26 cellular contexts compared by ENCODE assay signal in genomic region chr1:205454903-205455335, GRCh38. TPM values are rescaled to one million over a fixed set of nuclear protein-coding genes. Genes with fewer than 3 reads are reported as not detected.
DNase-seq lines count a peak whose midpoint lies in the region; ATAC-seq, FAIRE-seq and TF ChIP-seq lines count a peak whose summit lies in the region.
"Had no signal": no experiment of that assay in that cellular context is flagged by ENCODE, and none has a peak within 500 bp of the region (broad histone marks: within the 10 kb centered on the region; RNA-seq: fewer than 3 reads in every experiment).

No MANE protein-coding gene starts in this region.

- no peak overlapping the region for H3K4me2 ChIP-seq in HepG2 (ENCODE audit: low read depth, low read length)
- H3K4me2 ChIP-seq: BLaER1 had no signal

- H3K27me3 ChIP-seq in HepG2 (ENCODE audit: control insufficient read depth in 1 of 2, insufficient read depth in 2 of 2, low read length in 2 of 2) (peaks cover 0 to 70% of the 10 kb centered on the region in 2 experiments; a peak in 4 of 5 replicates), right lobe of liver (peaks cover 3 to 35% of the 10 kb centered on the region in 2 donors), kidney epithelial cell (ENCODE audit: control insufficient read depth, insufficient read depth, low read length) (peaks cover 60% of the 10 kb centered on the region)

- ATAC-seq in HepG2 (peak; percentile 27; the same call in 2 of the 3 replicates), right lobe of liver (no peak), HG02870 (IDR thresholded peaks at IDR 0.05; ENCODE audit: unreplicated experiment) (no peak)
- ATAC-seq: foreskin keratinocyte, right cardiac atrium, Right ventricle myocardium inferior, T-cell had no signal

- TF ChIP-seq EP300 in HepG2 (IDR thresholded peaks at IDR 0.05; ENCODE audit: low read depth in 2 of 2, low read length in 2 of 2): no peak
- no peak for TF ChIP-seq EP300 in HepG2 (CRISPR knock-in tag; IDR thresholded peaks at IDR 0.05; ENCODE audit: borderline replicate concordance)

- intact Hi-C loops in HepG2 (cut with micrococcal nuclease; ENCODE audit: unreplicated experiment): loop anchor here (2.0 to 10.0 kb wide), 2 partner anchors 58 to 120 kb away; no protein-coding TSS in a partner anchor
- intact Hi-C loops in right lobe of liver (cut with DNase I): no loop called here

- TF ChIP-seq POLR2A in HepG2 (IDR thresholded peaks at IDR 0.05; ENCODE audit: insufficient read depth in 1 of 2, low read depth in 2 of 2, low read length in 2 of 2) (no peak), right lobe of liver (IDR thresholded peaks at IDR 0.05) (no peak)

- H3K27ac Mint-ChIP-seq in chondrocyte (ENCODE audit: unreplicated experiment) (no peak overlapping the region), type B pancreatic cell (no peak overlapping the region)
- H3K27ac Mint-ChIP-seq: T-cell had no signal

- in situ Hi-C loops in HepG2 (cut with HindIII; ENCODE audit: extremely low pct_ligation_motif_present, low pct_unique_long_range_greater_than_20kb): no loop called here

- H3K79me2 ChIP-seq in HepG2 (ENCODE audit: insufficient read depth, low read length): no peaks in the 10 kb centered on the region

- H3K9ac ChIP-seq in HepG2 (ENCODE audit: insufficient read depth, low read depth, low read length): no peak overlapping the region
- H3K9ac ChIP-seq: BLaER1 had no signal

- TF ChIP-seq RAD21 in HepG2 (CRISPR knock-in tag; IDR thresholded peaks at IDR 0.05): no peak

- no peak overlapping the region for H3K4me3 Mint-ChIP-seq in chondrocyte (ENCODE audit: unreplicated experiment)
- H3K4me3 Mint-ChIP-seq in type B pancreatic cell: peak overlapping the region; percentile 72

- CTCF ChIA-PET in HepG2 (lab: Yijun Ruan, JAX; ENCODE audit: low intra/inter-chr PET ratio, low total read pairs): interaction anchor here (0.7 to 1.6 kb wide), 2 partner anchors 32 to 58 kb away, joined by 3 to 8 read pairs; no protein-coding TSS in a partner anchor

- H3K27ac ChIP-seq in HepG2 (ENCODE audit: extremely low read length, insufficient read depth, low read length) (no peak overlapping the region), right lobe of liver (no peak overlapping the region)
- H3K27ac ChIP-seq: ascending aorta, BLaER1, colonic mucosa, foreskin keratinocyte, neutrophil, thyroid gland had no signal

- H3K9me3 Mint-ChIP-seq in chondrocyte (ENCODE audit: low read depth): no peaks in the 10 kb centered on the region
- H3K9me3 Mint-ChIP-seq in type B pancreatic cell: no peaks in the 10 kb centered on the region
- H3K9me3 Mint-ChIP-seq: IgD-negative memory B cell, T-cell had no signal

- BruUV-seq in HepG2 (replicated peaks; lab: Mats Ljungman, UMichigan): no TSS peak

- H3K36me3 Mint-ChIP-seq in chondrocyte (ENCODE audit: low read depth): no peaks in the 10 kb centered on the region
- no peaks in the 10 kb centered on the region for H3K36me3 Mint-ChIP-seq in type B pancreatic cell
- H3K36me3 Mint-ChIP-seq: T-cell had no signal

- H3K4me1 Mint-ChIP-seq in chondrocyte (ENCODE audit: low read depth): peaks cover 10% of the 10 kb centered on the region
- peaks cover 19% of the 10 kb centered on the region for H3K4me1 Mint-ChIP-seq in type B pancreatic cell (ENCODE audit: unreplicated experiment)

- POLR2A ChIA-PET in HepG2 (lab: Yijun Ruan, JAX): interaction anchor here (1.0 to 1.1 kb wide), 2 partner anchors 14 to 16 kb away, joined by 3 to 6 read pairs; no protein-coding TSS in a partner anchor

- TF ChIP-seq CTCF in HepG2 (CRISPR knock-in tag; IDR thresholded peaks at IDR 0.05) (peak; percentile 58), right lobe of liver (IDR thresholded peaks at IDR 0.05) (no peak), chondrocyte (IDR thresholded peaks at IDR 0.05) (peak; percentile 22), kidney epithelial cell (IDR thresholded peaks at IDR 0.05; ENCODE audit: insufficient read depth, low read length, poor library complexity, severe bottlenecking) (peak; percentile 29), type B pancreatic cell (conservative IDR thresholded peaks at IDR 0.05) (no peak)

- H3K4me3 ChIP-seq in HepG2 (replicated peaks in 1 of 3; ENCODE audit: insufficient read depth in 1 of 3, low read depth in 2 of 3, low read length in 3 of 3): no peak overlapping the region
- H3K4me3 ChIP-seq in right lobe of liver: no peak overlapping the region
- H3K4me3 ChIP-seq in kidney epithelial cell (ENCODE audit: low read depth, low read length): no peak overlapping the region
- H3K4me3 ChIP-seq: BLaER1, colonic mucosa, thyroid gland had no signal

- H3K36me3 ChIP-seq in HepG2 (replicated peaks in 1 of 2; ENCODE audit: control insufficient read depth in 1 of 2, insufficient read depth in 2 of 2, low read length in 2 of 2): no peaks in the 10 kb centered on the region
- no peaks in the 10 kb centered on the region for H3K36me3 ChIP-seq in right lobe of liver
- no peaks in the 10 kb centered on the region for H3K36me3 ChIP-seq in kidney epithelial cell (ENCODE audit: control insufficient read depth, insufficient read depth, low read length)
- H3K36me3 ChIP-seq: ascending aorta, BLaER1, colonic mucosa, neutrophil, thyroid gland had no signal

- no peak overlapping the region for H2AFZ ChIP-seq in HepG2 (ENCODE audit: low read length)

- H3K4me1 ChIP-seq in HepG2 (ENCODE audit: insufficient read depth, low read length): peaks cover 46% of the 10 kb centered on the region
- peaks cover 0 to 10% (median 2%) of the 10 kb centered on the region in 4 donors for H3K4me1 ChIP-seq in right lobe of liver

- H3K9me3 ChIP-seq in HepG2 (ENCODE audit: low read length): no peaks in the 10 kb centered on the region
- no peaks in the 10 kb centered on the region for H3K9me3 ChIP-seq in right lobe of liver
- H3K9me3 ChIP-seq: ascending aorta, BLaER1, colonic mucosa, neutrophil, thyroid gland had no signal

- peak; percentile 15 for FAIRE-seq in HepG2 (lab: Jason Lieb, UNC)
- FAIRE-seq: GM12892 had no signal

- WGBS in HepG2 (ENCODE audit: low lambda C conversion rate): 4% methylated on average over 2 of the region's 6 CpGs
- 23% methylated on average over 6 of the region's 6 CpGs for WGBS in right lobe of liver (ENCODE audit: insufficient coverage, low coverage, low lambda C conversion rate, missing lambda C conversion rate)

- no peaks in the 10 kb centered on the region for H4K20me1 ChIP-seq in HepG2 (ENCODE audit: insufficient read depth, low read length)

- DNase-seq in HepG2 (ENCODE audit: low spot score): no peak
- DNase-seq in right lobe of liver: no peak
- no peak for DNase-seq in chondrocyte (ENCODE audit: low spot score)
- no peak for DNase-seq in kidney epithelial cell (ENCODE audit: low read depth)
- DNase-seq in type B pancreatic cell (ENCODE audit: extremely low spot score, unreplicated experiment): no peak
- no peak for DNase-seq in T-helper 2 cell
- DNase-seq in MV-4-11 (lab: John Stamatoyannopoulos, UW): no peak
- DNase-seq: activated CD4-positive, alpha-beta T cell treated with anti-CD3 and anti-CD28 coated beads, Interleukin-2, amount 50 U/mL, for 48 hours; activated naive CD4-positive, alpha-beta T cell; activated T-cell treated with anti-CD3 and anti-CD28 coated beads for 4 hours; colonic mucosa; foreskin keratinocyte; mesenchymal stem cell; NCI-H1930; NCI-H446 treated with DMSO at 0.1 percent for 48 hours; right cardiac atrium; stimulated activated naive CD4-positive, alpha-beta T cell; T-cell; thyroid gland had no signal

- H3K27me3 Mint-ChIP-seq in chondrocyte (ENCODE audit: low read depth) (peaks cover 66% of the 10 kb centered on the region), type B pancreatic cell (peaks cover 74% of the 10 kb centered on the region)

RNA-seq across cellular contexts. Expression of gene BLACAT1, which starts 0.9 kb away (rescaled TPM):
- total RNA-seq in HepG2 (2016; rRNA removed; fragmentation: Illumina TruSeq; extraction: Trizol): 0.42 and 1.2 TPM in 2 replicates
- 0.18 TPM in 1 of 2 replicates, not detected in the other for total RNA-seq in HepG2 (2016; cell fraction: cytosol; rRNA removed; fragmentation: Illumina TruSeq; extraction: Trizol; ENCODE audit: low read depth)
- 0.28 and 1.4 TPM in 2 replicates for total RNA-seq in HepG2 (2016; cell fraction: insoluble cytoplasmic fraction; rRNA removed; fragmentation: Illumina TruSeq; extraction: Trizol)
- 0.10 and 0.28 TPM in 2 replicates for total RNA-seq in HepG2 (2016; cell fraction: membrane; rRNA removed; fragmentation: Illumina TruSeq; extraction: Trizol)
- 2.8 and 3.4 TPM in 2 replicates for total RNA-seq in HepG2 (2016; cell fraction: nucleus; rRNA removed; fragmentation: Illumina TruSeq; extraction: Trizol)
- polyA plus RNA-seq in HepG2 (2011; rRNA removed): 2.7 and 2.8 TPM in 2 replicates
- 1.2 and 1.4 TPM in 2 replicates for polyA plus RNA-seq in HepG2 (2011; cell fraction: cytosol; rRNA removed)
- polyA plus RNA-seq in HepG2 (2011; cell fraction: nucleus; rRNA removed): 6.9 and 7.0 TPM in 2 replicates
- polyA plus RNA-seq in HepG2 (2012): 0.36 and 0.88 TPM in 2 replicates
- polyA plus RNA-seq in HepG2 (2016; cell fraction: cytosol; fragmentation: Illumina TruSeq; extraction: Trizol; ENCODE audit: low read depth): 0.07 and 0.09 TPM in 2 replicates
- 0.48 and 0.52 TPM in 2 replicates for polyA plus RNA-seq in HepG2 (2016; cell fraction: insoluble cytoplasmic fraction; fragmentation: Illumina TruSeq; extraction: Trizol; ENCODE audit: low read depth)
- 0.12 and 0.19 TPM in 2 replicates for polyA plus RNA-seq in HepG2 (2016; cell fraction: membrane; fragmentation: Illumina TruSeq; extraction: Trizol; ENCODE audit: low read depth)
- polyA plus RNA-seq in HepG2 (2016; cell fraction: nucleus; fragmentation: Illumina TruSeq; extraction: Trizol; ENCODE audit: insufficient read depth, low read depth): 2.2 and 2.7 TPM in 2 replicates
- polyA minus RNA-seq in HepG2 (2011; rRNA and poly(A)+ RNA removed; ENCODE audit: low replicate concordance): 0.37 and 5.7 TPM in 2 replicates
- polyA minus RNA-seq in HepG2 (2011; cell fraction: cytosol; rRNA and poly(A)+ RNA removed): 0.79 and 0.97 TPM in 2 replicates
- polyA minus RNA-seq in HepG2 (2011; cell fraction: nucleus; rRNA and poly(A)+ RNA removed): 9.9 and 10.4 TPM in 2 replicates
- total RNA-seq in right lobe of liver: under 1 TPM in 1 of 6 experiments, not detected in 5; 0.06 TPM
- not detected in 3 replicates for total RNA-seq in chondrocyte
- 1.5 and 2.0 TPM in 2 replicates for total RNA-seq in kidney epithelial cell
- 2.4 and 6.8 TPM in 2 replicates for total RNA-seq in type B pancreatic cell (ENCODE audit: low replicate concordance)
- total RNA-seq: ascending aorta, Right ventricle myocardium inferior had no signal
- polyA plus RNA-seq: IgD-negative memory B cell had no signal

RNA-seq across cellular contexts. Expression of gene LEMD1, which starts 33.1 kb away (rescaled TPM):
- total RNA-seq in HepG2 (2016; rRNA removed; fragmentation: Illumina TruSeq; extraction: Trizol) (0.84 and 2.3 TPM in 2 replicates), right lobe of liver (not detected), chondrocyte (not detected in 3 replicates), kidney epithelial cell (4.3 and 5.1 TPM in 2 replicates), type B pancreatic cell (ENCODE audit: low replicate concordance) (5.5 and 8.1 TPM in 2 replicates)
- total RNA-seq in HepG2 (2016; cell fraction: cytosol; rRNA removed; fragmentation: Illumina TruSeq; extraction: Trizol; ENCODE audit: low read depth): not detected in 2 replicates
- 0.79 and 2.7 TPM in 2 replicates for total RNA-seq in HepG2 (2016; cell fraction: insoluble cytoplasmic fraction; rRNA removed; fragmentation: Illumina TruSeq; extraction: Trizol)
- 0.62 and 0.74 TPM in 2 replicates for total RNA-seq in HepG2 (2016; cell fraction: membrane; rRNA removed; fragmentation: Illumina TruSeq; extraction: Trizol)
- 4.5 and 8.3 TPM in 2 replicates for total RNA-seq in HepG2 (2016; cell fraction: nucleus; rRNA removed; fragmentation: Illumina TruSeq; extraction: Trizol)
- polyA plus RNA-seq in HepG2 (2011; rRNA removed): 1.4 and 2.1 TPM in 2 replicates
- polyA plus RNA-seq in HepG2 (2011; cell fraction: cytosol; rRNA removed): 0.29 and 0.59 TPM in 2 replicates
- 5.5 and 6.9 TPM in 2 replicates for polyA plus RNA-seq in HepG2 (2011; cell fraction: nucleus; rRNA removed)
- polyA plus RNA-seq in HepG2 (2012): 0.32 and 1.3 TPM in 2 replicates
- 0.42 TPM in 1 of 2 replicates, not detected in the other for polyA plus RNA-seq in HepG2 (2016; cell fraction: cytosol; fragmentation: Illumina TruSeq; extraction: Trizol; ENCODE audit: low read depth)
- 1.2 TPM in 2 replicates for polyA plus RNA-seq in HepG2 (2016; cell fraction: insoluble cytoplasmic fraction; fragmentation: Illumina TruSeq; extraction: Trizol; ENCODE audit: low read depth)
- 0.79 TPM in 1 of 2 replicates, not detected in the other for polyA plus RNA-seq in HepG2 (2016; cell fraction: membrane; fragmentation: Illumina TruSeq; extraction: Trizol; ENCODE audit: low read depth)
- polyA plus RNA-seq in HepG2 (2016; cell fraction: nucleus; fragmentation: Illumina TruSeq; extraction: Trizol; ENCODE audit: insufficient read depth, low read depth): not detected in 2 replicates
- 2.3 and 20.4 TPM in 2 replicates for polyA minus RNA-seq in HepG2 (2011; rRNA and poly(A)+ RNA removed; ENCODE audit: low replicate concordance)
- polyA minus RNA-seq in HepG2 (2011; cell fraction: cytosol; rRNA and poly(A)+ RNA removed): 2.9 and 3.3 TPM in 2 replicates
- 8.5 and 10.2 TPM in 2 replicates for polyA minus RNA-seq in HepG2 (2011; cell fraction: nucleus; rRNA and poly(A)+ RNA removed)
- total RNA-seq: ascending aorta, right cardiac atrium, Right ventricle myocardium inferior had no signal
- polyA plus RNA-seq: IgD-negative memory B cell, right cardiac atrium had no signal

RNA-seq across cellular contexts. Expression of gene CDK18, which starts 49.5 kb away (rescaled TPM):
- total RNA-seq in HepG2 (2016; rRNA removed; fragmentation: Illumina TruSeq; extraction: Trizol) (3.2 and 6.4 TPM in 2 replicates), right lobe of liver (10 to 100 TPM in 3 of 6 experiments, 1 to 10 TPM in 3; 6.3 to 22.3 (median 9.7) TPM), chondrocyte (10.2 to 18.4 TPM (median 17.3 TPM) in 3 replicates), kidney epithelial cell (12.1 and 14.0 TPM in 2 replicates), type B pancreatic cell (ENCODE audit: low replicate concordance) (9.6 and 19.3 TPM in 2 replicates)
- total RNA-seq in HepG2 (2016; cell fraction: cytosol; rRNA removed; fragmentation: Illumina TruSeq; extraction: Trizol; ENCODE audit: low read depth): 10.6 and 10.7 TPM in 2 replicates
- 3.6 and 7.0 TPM in 2 replicates for total RNA-seq in HepG2 (2016; cell fraction: insoluble cytoplasmic fraction; rRNA removed; fragmentation: Illumina TruSeq; extraction: Trizol)
- total RNA-seq in HepG2 (2016; cell fraction: membrane; rRNA removed; fragmentation: Illumina TruSeq; extraction: Trizol): 8.3 and 10.4 TPM in 2 replicates
- total RNA-seq in HepG2 (2016; cell fraction: nucleus; rRNA removed; fragmentation: Illumina TruSeq; extraction: Trizol): 8.2 and 10.1 TPM in 2 replicates
- 38.8 and 45.3 TPM in 2 replicates for polyA plus RNA-seq in HepG2 (2011; rRNA removed)
- polyA plus RNA-seq in HepG2 (2011; cell fraction: cytosol; rRNA removed): 13.0 and 14.8 TPM in 2 replicates
- 224 and 255 TPM in 2 replicates for polyA plus RNA-seq in HepG2 (2011; cell fraction: nucleus; rRNA removed)
- polyA plus RNA-seq in HepG2 (2012): 53.5 and 54.3 TPM in 2 replicates
- polyA plus RNA-seq in HepG2 (2016; cell fraction: cytosol; fragmentation: Illumina TruSeq; extraction: Trizol; ENCODE audit: low read depth): 5.2 and 5.9 TPM in 2 replicates
- polyA plus RNA-seq in HepG2 (2016; cell fraction: insoluble cytoplasmic fraction; fragmentation: Illumina TruSeq; extraction: Trizol; ENCODE audit: low read depth): 6.0 and 9.4 TPM in 2 replicates
- polyA plus RNA-seq in HepG2 (2016; cell fraction: membrane; fragmentation: Illumina TruSeq; extraction: Trizol; ENCODE audit: low read depth): 11.2 and 12.4 TPM in 2 replicates
- 33.1 and 35.8 TPM in 2 replicates for polyA plus RNA-seq in HepG2 (2016; cell fraction: nucleus; fragmentation: Illumina TruSeq; extraction: Trizol; ENCODE audit: insufficient read depth, low read depth)
- 11.0 and 29.7 TPM in 2 replicates for polyA minus RNA-seq in HepG2 (2011; rRNA and poly(A)+ RNA removed; ENCODE audit: low replicate concordance)
- polyA minus RNA-seq in HepG2 (2011; cell fraction: cytosol; rRNA and poly(A)+ RNA removed): 14.7 and 23.4 TPM in 2 replicates
- polyA minus RNA-seq in HepG2 (2011; cell fraction: nucleus; rRNA and poly(A)+ RNA removed): 47.0 and 52.3 TPM in 2 replicates

Comparison
In these comparisons a context has a peak if more than half of its experiments do, and no peak if none do; other contexts are left out.
1. CTCF ChIP-seq: peak in HepG2 (single experiment), chondrocyte (single experiment) and kidney epithelial cell (single experiment); none in right lobe of liver (0 of 4) and type B pancreatic cell (single experiment).